Comparison of ENCODE assay signal across 30 cellular contexts in genomic region chr12:59494617-59495016, GRCh38.
"Had no signal": no experiment of that assay in that cellular context is flagged by ENCODE, and none has a peak within 500 bp of the region (broad histone marks: within the 10 kb centered on the region; RNA-seq: fewer than 3 reads in every experiment).

No MANE protein-coding gene starts in this region.

- H3K9me3 ChIP-seq: adrenal gland, body of pancreas, colonic mucosa, gastrocnemius medialis, left ventricle myocardium inferior, mucosa of descending colon, neutrophil, right lobe of liver, thoracic aorta, uterus had no signal

- ATAC-seq: activated CD4-positive, CD25-positive, alpha-beta regulatory T cell treated with anti-CD3 and anti-CD28 coated beads, Interleukin-2, amount 50 U/mL, for 24 hours; body of pancreas; gastrocnemius medialis; mucosa of descending colon; right lobe of liver had no signal

- H3K4me1 ChIP-seq: adrenal gland, body of pancreas, colonic mucosa, gastrocnemius medialis, left ventricle myocardium inferior, right lobe of liver, uterus had no signal

- H3K4me3 ChIP-seq: adrenal gland, body of pancreas, colonic mucosa, dorsolateral prefrontal cortex, gastrocnemius medialis, left ventricle myocardium inferior, lung, mucosa of descending colon, right lobe of liver, thoracic aorta, uterus had no signal

- H3K36me3 ChIP-seq: adrenal gland, colonic mucosa, gastrocnemius medialis, left ventricle myocardium inferior, neutrophil, right lobe of liver, thoracic aorta, uterus, WERI-Rb-1 had no signal

- H3K27ac ChIP-seq: adrenal gland, body of pancreas, colonic mucosa, dorsolateral prefrontal cortex, gastrocnemius medialis, left ventricle myocardium inferior, neutrophil, right lobe of liver, thoracic aorta, uterus, WERI-Rb-1 had no signal

- H3K27me3 ChIP-seq: adrenal gland, body of pancreas, colonic mucosa, dorsolateral prefrontal cortex, gastrocnemius medialis, neutrophil, right lobe of liver, uterus had no signal

- DNase-seq: activated CD4-positive, alpha-beta T cell treated with anti-CD3 and anti-CD28 coated beads for 48 hours; activated CD4-positive, alpha-beta T cell treated with anti-CD3 and anti-CD28 coated beads, Interleukin-2, amount 50 U/mL, for 48 hours; activated CD8-positive, alpha-beta memory T cell treated with anti-CD3 and anti-CD28 coated beads, Interleukin-2, amount 50 U/mL, for 4 hours; activated effector memory CD4-positive, alpha-beta T cell treated with anti-CD3 and anti-CD28 coated beads, Interleukin-2, amount 50 U/mL, for 16 hours; activated naive CD4-positive, alpha-beta T cell treated with anti-CD3 and anti-CD28 coated beads for 36 hours; activated naive CD8-positive, alpha-beta T cell treated with anti-CD3 and anti-CD28 coated beads for 36 hours; activated T-cell treated with anti-CD3 and anti-CD28 coated beads, Interleukin-2, amount 50 U/mL, for 1 hour; adrenal gland; aorta; body of pancreas; colonic mucosa; dorsolateral prefrontal cortex; effector memory CD4-positive, alpha-beta T cell; erythroblast; gastrocnemius medialis; glutamatergic neuron; islet precursor cell; left ventricle myocardium inferior; mesendoderm; mucosa of descending colon; right lobe of liver; stimulated activated CD4-positive, alpha-beta T cell treated with anti-CD3 and anti-CD28 coated beads, Interleukin-2, amount 100 ng/mL, for 48 hours; T-helper 9 cell; trophoblast cell; uterus; WERI-Rb-1 had no signal
